ENCODE assay signal across 1 cellular context in genomic region chr19:51808333-51808986, GRCh38.
TF ChIP-seq lines count a peak whose summit lies in the region.

No MANE protein-coding gene starts in this region.

TF ChIP-seq in IMR-90, 13 proteins besides CTCF, POLR2A, EP300 and RAD21:
- TF ChIP-seq ELK1 (IDR thresholded peaks at IDR 0.05; ENCODE audit: borderline replicate concordance, low read depth, low read length): no peak
- TF ChIP-seq MAFK (IDR thresholded peaks at IDR 0.05; ENCODE audit: low read depth, low read length): peak; percentile 68
